ENCODE assay signal across 1 cellular context in the genomic region with DNA sequence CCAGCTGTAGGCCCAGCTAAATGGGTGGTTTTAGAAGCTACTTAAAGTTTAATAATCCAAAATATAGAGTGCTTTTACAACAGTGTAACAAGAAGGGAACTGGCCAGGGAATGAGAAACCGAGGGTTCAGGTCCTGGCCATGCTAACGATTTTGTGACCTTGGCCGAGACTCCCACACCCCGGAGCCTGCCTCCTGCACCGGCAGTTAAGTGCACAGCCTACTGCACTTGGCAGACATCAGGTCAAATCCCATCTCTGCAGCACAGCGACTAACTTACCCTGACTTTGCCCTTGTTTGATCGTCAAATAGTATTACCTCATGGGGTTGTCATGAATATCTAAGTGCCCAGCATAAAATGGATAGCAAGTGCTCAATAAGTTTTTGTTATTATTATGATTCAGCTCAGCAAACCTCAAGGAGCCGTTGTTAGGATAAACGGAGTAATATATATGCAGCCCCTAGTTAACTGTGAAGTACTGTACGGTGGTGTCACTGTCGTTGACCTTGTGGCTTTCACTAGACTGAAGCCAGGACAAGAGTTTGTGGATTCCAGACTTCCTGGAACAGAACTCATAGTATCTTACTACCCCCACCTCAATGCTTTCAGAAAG.
TF ChIP-seq lines count a peak whose summit lies in the region.

No MANE protein-coding gene starts in this region.

TF ChIP-seq in GM23338, 12 proteins besides CTCF, POLR2A, EP300 and RAD21:
- TF ChIP-seq EZH2phosphoT487 (IDR thresholded peaks at IDR 0.05; ENCODE audit: unreplicated experiment): no peak
- TF ChIP-seq ZNF331 (CRISPR knock-in tag; IDR thresholded peaks at IDR 0.05; ENCODE audit: low read depth): no peak
- TF ChIP-seq CREB1 (CRISPR knock-in tag; IDR thresholded peaks at IDR 0.05; ENCODE audit: low read depth): no peak
- TF ChIP-seq JUNB (IDR thresholded peaks at IDR 0.05; ENCODE audit: unreplicated experiment): no peak
TF ChIP-seq in GM23338: peak in this region for 0.
